9 cellular contexts compared by ENCODE assay signal in genomic region chr14:91230363-91231035, GRCh38. TPM values are rescaled to one million over a fixed set of nuclear protein-coding genes. Genes with fewer than 3 reads are reported as not detected.
DNase-seq lines count a peak whose midpoint lies in the region; ATAC-seq, FAIRE-seq and TF ChIP-seq lines count a peak whose summit lies in the region.
"Had no signal": no experiment of that assay in that cellular context is flagged by ENCODE, and none has a peak within 500 bp of the region (broad histone marks: within the 10 kb centered on the region; RNA-seq: fewer than 3 reads in every experiment).

No MANE protein-coding gene starts in this region.

- H3K4me3 ChIP-seq in lower lobe of right lung = no peak overlapping the region
- H3K4me3 ChIP-seq in hepatocyte = no peak overlapping the region
- H3K4me3 ChIP-seq: SK-N-MC had no signal

- H3K9me3 ChIP-seq in CD4-positive, alpha-beta T cell (ENCODE audit: control insufficient read depth, low read length) = no peaks in the 10 kb centered on the region
- H3K9me3 ChIP-seq in lower lobe of right lung = no peaks in the 10 kb centered on the region
- no peaks in the 10 kb centered on the region for H3K9me3 ChIP-seq in hepatocyte (ENCODE audit: low read depth)

- no peaks in the 10 kb centered on the region for H3K27me3 ChIP-seq in CD4-positive, alpha-beta T cell (ENCODE audit: control insufficient read depth, insufficient read depth, low read length)
- H3K27me3 ChIP-seq in lower lobe of right lung (ENCODE audit: low read depth) = no peaks in the 10 kb centered on the region
- no peaks in the 10 kb centered on the region for H3K27me3 ChIP-seq in hepatocyte

- no peaks in the 10 kb centered on the region for H3K79me2 ChIP-seq in hepatocyte

- H3K36me3 ChIP-seq in lower lobe of right lung (peaks cover 12% of the 10 kb centered on the region), hepatocyte (replicated peaks; ENCODE audit: insufficient read depth, low read depth) (no peaks in the 10 kb centered on the region)

- H3K4me2 ChIP-seq in hepatocyte = no peak overlapping the region

- H3K27me3 Mint-ChIP-seq in CD4-positive, alpha-beta T cell = no peaks in the 10 kb centered on the region
- no peaks in the 10 kb centered on the region for H3K27me3 Mint-ChIP-seq in activated T-helper 1 cell treated with anti-CD3 and anti-CD28 coated beads, Interleukin-12 subunit alpha, Interleukin-12 subunit beta, Interleukin-2, Interleukin-4 antibody, amounts not matched to agents 30 ng/mL and 10 ng/mL and 1 ng/mL, durations not matched to agents 14 hours and 24 hours and 36 hours (ENCODE audit: insufficient read depth)

- DNase-seq in CD4-positive, alpha-beta T cell = no peak
- DNase-seq in HTR-8/SVneo (ENCODE audit: insufficient read length, low spot score) = no peak
- DNase-seq in activated T-helper 1 cell treated with anti-CD3 and anti-CD28 coated beads, Interleukin-12 subunit alpha, Interleukin-12 subunit beta, Interleukin-2, Interleukin-4 antibody, amounts not matched to agents 30 ng/mL and 10 ng/mL and 1 ng/mL, durations not matched to agents 14 hours and 24 hours and 36 hours (ENCODE audit: low spot score) = no peak
- DNase-seq in lower lobe of right lung = no peak
- DNase-seq in retina = no peak
- no peak for DNase-seq in foreskin melanocyte
- DNase-seq in hepatocyte (ENCODE audit: low spot score) = no peak

- peak; percentile 28 for FAIRE-seq in HTR-8/SVneo (lab: Jason Lieb, UNC)

- CTCF ChIA-PET in CD4-positive, alpha-beta T cell (lab: Charles Lee) = no interaction called here

- peaks cover 3% of the 10 kb centered on the region for H3K9me3 Mint-ChIP-seq in CD4-positive, alpha-beta T cell
- H3K9me3 Mint-ChIP-seq in activated T-helper 1 cell treated with anti-CD3 and anti-CD28 coated beads, Interleukin-12 subunit alpha, Interleukin-12 subunit beta, Interleukin-2, Interleukin-4 antibody, amounts not matched to agents 30 ng/mL and 10 ng/mL and 1 ng/mL, durations not matched to agents 14 hours and 24 hours and 36 hours = peaks cover 12% of the 10 kb centered on the region

- no peak overlapping the region for H2AFZ ChIP-seq in hepatocyte

- POLR2A ChIA-PET in CD4-positive, alpha-beta T cell (lab: Charles Lee) = interaction anchor here (0.6 to 5.5 kb wide), 6 partner anchors 8 to 185 kb away, joined by 3 to 187 read pairs (median 6); partner anchors contain the start of gene GPR68

- TF ChIP-seq CTCF in CD4-positive, alpha-beta T cell (IDR thresholded peaks at IDR 0.05) = no peak
- TF ChIP-seq CTCF in lower lobe of right lung (IDR thresholded peaks at IDR 0.05) (no peak), hepatocyte (IDR thresholded peaks at IDR 0.05; ENCODE audit: poor library complexity) (no peak)

- peak overlapping the region; percentile 74 for H3K4me3 Mint-ChIP-seq in CD4-positive, alpha-beta T cell
- peak overlapping the region; percentile 80 for H3K4me3 Mint-ChIP-seq in activated T-helper 1 cell treated with anti-CD3 and anti-CD28 coated beads, Interleukin-12 subunit alpha, Interleukin-12 subunit beta, Interleukin-2, Interleukin-4 antibody, amounts not matched to agents 30 ng/mL and 10 ng/mL and 1 ng/mL, durations not matched to agents 14 hours and 24 hours and 36 hours

- no peak for ATAC-seq in CD4-positive, alpha-beta T cell (ENCODE audit: poor library complexity)
- no peak for ATAC-seq in lower lobe of right lung
- ATAC-seq in GM19035 (IDR thresholded peaks at IDR 0.05; ENCODE audit: unreplicated experiment) = no peak

- intact Hi-C loops in CD4-positive, alpha-beta T cell (cut with DNase I, micrococcal nuclease) = no loop called here
- intact Hi-C loops in activated T-helper 1 cell treated with anti-CD3 and anti-CD28 coated beads, Interleukin-12 subunit alpha, Interleukin-12 subunit beta, Interleukin-2, Interleukin-4 antibody, amounts not matched to agents 30 ng/mL and 10 ng/mL and 1 ng/mL, durations not matched to agents 14 hours and 24 hours and 36 hours (cut with micrococcal nuclease) = no loop called here
- intact Hi-C loops in lower lobe of right lung (cut with DNase I) = no loop called here

- H3K4me1 Mint-ChIP-seq in CD4-positive, alpha-beta T cell (ENCODE audit: low read depth) = peaks cover 82% of the 10 kb centered on the region
- H3K4me1 Mint-ChIP-seq in activated T-helper 1 cell treated with anti-CD3 and anti-CD28 coated beads, Interleukin-12 subunit alpha, Interleukin-12 subunit beta, Interleukin-2, Interleukin-4 antibody, amounts not matched to agents 30 ng/mL and 10 ng/mL and 1 ng/mL, durations not matched to agents 14 hours and 24 hours and 36 hours (ENCODE audit: low read depth) = peaks cover 78% of the 10 kb centered on the region

- peaks cover 49% of the 10 kb centered on the region for H3K4me1 ChIP-seq in lower lobe of right lung
- H3K4me1 ChIP-seq in hepatocyte (ENCODE audit: insufficient read depth) = no peaks in the 10 kb centered on the region

- H3K9me2 ChIP-seq in hepatocyte (replicated peaks; ENCODE audit: insufficient read depth) = no peaks in the 10 kb centered on the region

- H3K36me3 Mint-ChIP-seq in CD4-positive, alpha-beta T cell (ENCODE audit: low read depth) = peaks cover 8% of the 10 kb centered on the region
- H3K36me3 Mint-ChIP-seq in activated T-helper 1 cell treated with anti-CD3 and anti-CD28 coated beads, Interleukin-12 subunit alpha, Interleukin-12 subunit beta, Interleukin-2, Interleukin-4 antibody, amounts not matched to agents 30 ng/mL and 10 ng/mL and 1 ng/mL, durations not matched to agents 14 hours and 24 hours and 36 hours (ENCODE audit: low read depth) = peaks cover 35% of the 10 kb centered on the region

- no peaks in the 10 kb centered on the region for H4K20me1 ChIP-seq in hepatocyte (ENCODE audit: insufficient read depth, poor library complexity, severe bottlenecking)

- peak overlapping the region; percentile 72 for H3K27ac ChIP-seq in CD4-positive, alpha-beta T cell (ENCODE audit: low read depth, low read length)
- peak overlapping the region; percentile 24 for H3K27ac ChIP-seq in lower lobe of right lung
- no peak overlapping the region for H3K27ac ChIP-seq in hepatocyte
- H3K27ac ChIP-seq: SK-N-MC had no signal

- peak overlapping the region; percentile 88 for H3K27ac Mint-ChIP-seq in CD4-positive, alpha-beta T cell
- peak overlapping the region; percentile 100 for H3K27ac Mint-ChIP-seq in activated T-helper 1 cell treated with anti-CD3 and anti-CD28 coated beads, Interleukin-12 subunit alpha, Interleukin-12 subunit beta, Interleukin-2, Interleukin-4 antibody, amounts not matched to agents 30 ng/mL and 10 ng/mL and 1 ng/mL, durations not matched to agents 14 hours and 24 hours and 36 hours

- 97% methylated on average over 4 of the region's 4 CpGs for WGBS in hepatocyte (ENCODE audit: low lambda C conversion rate, missing lambda C conversion rate)

RNA-seq across cellular contexts. Expression of gene GPR68, which starts 14.0 kb away (rescaled TPM):
- total RNA-seq in CD4-positive, alpha-beta T cell = 1 to 10 TPM; 2.8 to 2.9 TPM
- 4.5 and 5.4 TPM in 2 replicates for total RNA-seq in activated T-helper 1 cell treated with anti-CD3 and anti-CD28 coated beads, Interleukin-12 subunit alpha, Interleukin-12 subunit beta, Interleukin-2, Interleukin-4 antibody, amounts not matched to agents 30 ng/mL and 10 ng/mL and 1 ng/mL, durations not matched to agents 14 hours and 24 hours and 36 hours
- 3.4 TPM for total RNA-seq in lower lobe of right lung
- total RNA-seq in hepatocyte = 0.20 and 0.44 TPM in 2 replicates
- polyA plus RNA-seq in hepatocyte = 0.42 TPM in 1 of 2 replicates, not detected in the other
